ENCODE assay signal across 21 cellular contexts in genomic region chr1:24908591-24909259, GRCh38. TPM values are rescaled to one million over a fixed set of nuclear protein-coding genes. Genes with fewer than 3 reads are reported as not detected.
DNase-seq lines count a peak whose midpoint lies in the region; ATAC-seq lines count a peak whose summit lies in the region.
"Had no signal": no experiment of that assay in that cellular context is flagged by ENCODE, and none has a peak within 500 bp of the region (broad histone marks: within the 10 kb centered on the region; RNA-seq: fewer than 3 reads in every experiment).

No MANE protein-coding gene starts in this region.

- no peak overlapping the region for H3K4ac ChIP-seq in trophoblast cell (ENCODE audit: low read depth, low read length)

- intact Hi-C loops in aorta (cut with DNase I): loop anchor here in 1 of 2 donors (5.0 kb wide), 1 partner anchor 441 kb away; no protein-coding TSS in a partner anchor

- H4K91ac ChIP-seq in trophoblast cell (ENCODE audit: low read depth, low read length): no peak overlapping the region

- H3K4me1 Mint-ChIP-seq in T-helper 17 cell (peaks cover 42% of the 10 kb centered on the region), immature natural killer cell (peaks cover 84 to 95% of the 10 kb centered on the region in 2 donors)

- H3K18ac ChIP-seq in trophoblast cell (ENCODE audit: low read length): no peak overlapping the region

- H3K36me3 Mint-ChIP-seq in activated naive CD4-positive, alpha-beta T cell treated with anti-CD3 and anti-CD28 coated beads, Interleukin-2, amount 50 U/mL, for 72 hours: peaks cover 18 to 33% of the 10 kb centered on the region in 2 donors
- H3K36me3 Mint-ChIP-seq in T-helper 17 cell (ENCODE audit: low read depth) (peaks cover 8% of the 10 kb centered on the region), immature natural killer cell (peaks cover 32 to 70% (median 37%) of the 10 kb centered on the region in 3 donors)

- H2BK120ac ChIP-seq in trophoblast cell (ENCODE audit: insufficient read depth, low read length, poor library complexity): no peak overlapping the region

- no peak overlapping the region for H3K4me2 ChIP-seq in trophoblast cell (ENCODE audit: low read length)

- no peak overlapping the region for H3K27ac ChIP-seq in aorta (ENCODE audit: low read depth in 1 of 2, low read length in 2 of 2)
- H3K27ac ChIP-seq in trophoblast cell (ENCODE audit: low read depth, low read length): no peak overlapping the region
- H3K27ac ChIP-seq: cardiac muscle cell, left lung, right atrium auricular region had no signal

- no peak overlapping the region for H3K9ac ChIP-seq in trophoblast cell (ENCODE audit: low read length)

- peak overlapping the region; percentile 84 to 86 for H3K27ac Mint-ChIP-seq in activated naive CD4-positive, alpha-beta T cell treated with anti-CD3 and anti-CD28 coated beads, Interleukin-2, amount 50 U/mL, for 72 hours
- H3K27ac Mint-ChIP-seq in T-helper 17 cell (peak overlapping the region; percentile 99), immature natural killer cell (peak overlapping the region; percentile 98 to 100 (median 100))

- H2BK5ac ChIP-seq in trophoblast cell (ENCODE audit: low read depth, low read length, poor library complexity): no peak overlapping the region

- H3K27me3 Mint-ChIP-seq in T-helper 17 cell (no peaks in the 10 kb centered on the region), immature natural killer cell (ENCODE audit: low read depth in 3 of 3) (peaks cover 68 to 88% (median 80%) of the 10 kb centered on the region in 3 donors)

- 81 to 84% methylated on average over 7 of the region's 7 CpGs for WGBS in aorta, 2 donors
- no CpG with 5 or more reads among the region's 7 CpGs for WGBS in trophoblast cell (ENCODE audit: extremely low coverage, insufficient coverage, insufficient read length)

- no peaks in the 10 kb centered on the region for H3K9me3 ChIP-seq in T-helper 17 cell (ENCODE audit: control insufficient read depth, low read length, poor library complexity, severe bottlenecking)
- no peaks in the 10 kb centered on the region for H3K9me3 ChIP-seq in aorta (ENCODE audit: control insufficient read depth, low read length)
- no peaks in the 10 kb centered on the region for H3K9me3 ChIP-seq in trophoblast cell (ENCODE audit: insufficient read depth, low read depth, low read length)
- H3K9me3 ChIP-seq: left lung, mucosa of descending colon, right atrium auricular region, upper lobe of left lung had no signal

- no peak overlapping the region for H3K23ac ChIP-seq in trophoblast cell (ENCODE audit: low read length)

- H3K4me3 ChIP-seq in aorta (ENCODE audit: low read length in 2 of 2): no peak overlapping the region
- H3K4me3 ChIP-seq in trophoblast cell (ENCODE audit: low read depth, low read length): no peak overlapping the region
- H3K4me3 ChIP-seq: cardiac muscle cell, left lung, mucosa of descending colon, right atrium auricular region, upper lobe of left lung had no signal

- H3K4me3 Mint-ChIP-seq in T-helper 17 cell (peak overlapping the region; percentile 21), immature natural killer cell (peak overlapping the region; percentile 73 to 88 (median 80))
- H3K4me3 Mint-ChIP-seq: T-helper 2 cell treated with Interferon-gamma antibody and Interleukin-4, amounts not matched to agents 5 μg/mL and 100 μg/mL, for 36 hours had no signal

- ATAC-seq in activated naive CD4-positive, alpha-beta T cell treated with anti-CD3 and anti-CD28 coated beads, Interleukin-2, amount 50 U/mL, for 72 hours: no peak
- ATAC-seq in T-helper 17 cell: no peak
- no peak for ATAC-seq in aorta (ENCODE audit: low FRiP score)

- no peaks in the 10 kb centered on the region for H3K9me3 Mint-ChIP-seq in activated naive CD4-positive, alpha-beta T cell treated with anti-CD3 and anti-CD28 coated beads, Interleukin-2, amount 50 U/mL, for 72 hours
- H3K9me3 Mint-ChIP-seq in immature natural killer cell: peaks cover 0 to 4% (median 0%) of the 10 kb centered on the region in 6 donors
- H3K9me3 Mint-ChIP-seq: T-helper 2 cell treated with Interferon-gamma antibody and Interleukin-4, amounts not matched to agents 5 μg/mL and 100 μg/mL, for 36 hours had no signal

- no peaks in the 10 kb centered on the region for H3K79me2 ChIP-seq in trophoblast cell (ENCODE audit: control insufficient read depth, insufficient read depth, low read length, poor library complexity)

- peak in 1 of 2 donors; percentile 38 for DNase-seq in activated naive CD4-positive, alpha-beta T cell treated with anti-CD3 and anti-CD28 coated beads, Interleukin-2, amount 50 U/mL, for 72 hours (ENCODE audit: low spot score in 2 of 2)
- DNase-seq in activated naive CD4-positive, alpha-beta T cell treated with anti-CD3 and anti-CD28 coated beads, Interleukin-2, amount 50 U/mL, for 16 hours: no peak
- DNase-seq in T-helper 17 cell (no peak), immature natural killer cell (peak; percentile 3 to 15 (median 5)), aorta (peak; percentile 27 to 29), NCI-H2029 (lab: John Stamatoyannopoulos, UW) (no peak), trophoblast cell (no peak), NCI-H128 (lab: John Stamatoyannopoulos, UW; ENCODE audit: unreplicated experiment) (no peak)
- DNase-seq: activated CD4-positive, CD25-positive, alpha-beta regulatory T cell; COR-L47; effector CD4-positive, alpha-beta T cell; NCI-H1092 treated with DMSO at 0.1 percent for 48 hours; NCI-H2171 treated with DMSO at 0.1 percent for 48 hours; stimulated activated CD4-positive, alpha-beta T cell treated with anti-CD3 and anti-CD28 coated beads, Interleukin-15, amount 100 ng/mL, for 24 hours; stimulated activated naive CD4-positive, alpha-beta T cell treated with Interleukin-2 at 50 U/mL for 16 hours had no signal

- no peak overlapping the region for H2AK5ac ChIP-seq in trophoblast cell (ENCODE audit: low read length)

- H2BK12ac ChIP-seq in trophoblast cell (ENCODE audit: low read length): no peak overlapping the region

- no peaks in the 10 kb centered on the region for H3K27me3 ChIP-seq in aorta (ENCODE audit: control insufficient read depth in 1 of 2, insufficient read depth in 2 of 2, low read length in 1 of 2)
- no peaks in the 10 kb centered on the region for H3K27me3 ChIP-seq in trophoblast cell (ENCODE audit: insufficient read depth, low read length)
- H3K27me3 ChIP-seq: cardiac muscle cell, right atrium auricular region, upper lobe of left lung had no signal

- H3K36me3 ChIP-seq in aorta (ENCODE audit: control insufficient read depth in 1 of 2, insufficient read depth in 2 of 2, low read length in 1 of 2): no peaks in the 10 kb centered on the region
- no peaks in the 10 kb centered on the region for H3K36me3 ChIP-seq in trophoblast cell (ENCODE audit: control insufficient read depth in 1 of 2, insufficient read depth in 2 of 2, low read length in 2 of 2)
- H3K36me3 ChIP-seq: cardiac muscle cell, right atrium auricular region, upper lobe of left lung had no signal

- no peaks in the 10 kb centered on the region for H3K4me1 ChIP-seq in aorta (ENCODE audit: control insufficient read depth in 1 of 2, insufficient read depth in 2 of 2, low read length in 2 of 2)
- H3K4me1 ChIP-seq in trophoblast cell (ENCODE audit: control insufficient read depth in 1 of 2, insufficient read depth in 2 of 2, low read length in 2 of 2): peaks cover 7 to 11% of the 10 kb centered on the region in 2 experiments
- H3K4me1 ChIP-seq: right atrium auricular region had no signal

- H3K14ac ChIP-seq in trophoblast cell (ENCODE audit: low read length): no peak overlapping the region

- H3K79me1 ChIP-seq in trophoblast cell (ENCODE audit: low read length): no peaks in the 10 kb centered on the region

- H2AFZ ChIP-seq in trophoblast cell (ENCODE audit: insufficient read depth, low read length, poor library complexity): no peak overlapping the region

- H4K8ac ChIP-seq in trophoblast cell (ENCODE audit: low read depth, low read length): no peak overlapping the region

- no peak overlapping the region for H4K12ac ChIP-seq in trophoblast cell (ENCODE audit: low read depth, low read length)

RNA-seq across cellular contexts. Expression of gene RUNX3, which starts 21.4 kb away (rescaled TPM):
- 100 to 1,000 TPM; 119 to 136 TPM for total RNA-seq in activated naive CD4-positive, alpha-beta T cell treated with anti-CD3 and anti-CD28 coated beads, Interleukin-2, amount 50 U/mL, for 72 hours
- total RNA-seq in T-helper 17 cell (100 to 1,000 TPM; 186 to 243 TPM), aorta (1 to 10 TPM; 2.9 to 4.4 TPM)
- polyA plus RNA-seq in immature natural killer cell (100 to 1,000 TPM in 1 of 3 donors, 10 to 100 TPM in 2; 83.7 to 132 (median 93.2) TPM), aorta (1 to 10 TPM; 1.1 to 1.3 TPM)
- polyA plus RNA-seq in trophoblast cell (2013): 0.03 and 0.11 TPM in 2 replicates
- total RNA-seq: cardiac muscle cell had no signal
- polyA plus RNA-seq: cardiac muscle cell had no signal

Comparison
In these comparisons a context has a peak if more than half of its experiments do, and no peak if none do; other contexts are left out.
1. DNase-seq: peak in immature natural killer cell (3 of 3) and aorta (2 of 2); none in activated naive CD4-positive, alpha-beta T cell treated with anti-CD3 and anti-CD28 coated beads, Interleukin-2, amount 50 U/mL, for 16 hours (single experiment), T-helper 17 cell (0 of 3), NCI-H2029 (single experiment), trophoblast cell (0 of 2) and NCI-H128 (single experiment).
2. RNA of gene RUNX3, which starts 21.4 kb away (total RNA-seq): 186 to 243 TPM in T-helper 17 cell and 119 to 136 TPM in activated naive CD4-positive, alpha-beta T cell treated with anti-CD3 and anti-CD28 coated beads, Interleukin-2, amount 50 U/mL, for 72 hours; 2.9 to 4.4 TPM in aorta; every median in the first group is over 10 times any median in the second.
3. Peak in every context shown above with its lines, with median percentiles within 50 percentile points of each other: H3K27ac Mint-ChIP-seq.